Comparison of ENCODE assay signal across 11 cellular contexts in the genomic region with DNA sequence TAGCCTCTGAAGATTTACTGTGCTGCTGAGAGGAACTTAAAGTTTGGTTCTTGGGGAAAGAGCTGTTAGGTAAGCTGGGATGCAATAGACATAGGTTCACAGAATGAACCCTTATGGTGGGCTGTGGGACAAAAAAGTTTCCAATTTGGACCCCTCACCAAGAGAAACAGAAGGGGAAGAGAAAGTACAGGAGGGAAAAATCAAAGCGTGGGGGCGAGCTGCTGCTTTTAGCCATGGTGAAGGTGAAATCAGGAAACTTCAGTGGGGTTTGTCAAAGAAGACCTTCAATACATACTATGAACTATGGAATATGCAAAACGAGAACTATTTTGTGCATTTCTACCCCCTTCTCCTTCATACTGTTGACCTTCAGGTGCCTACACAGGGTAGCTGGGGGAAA. TPM values are rescaled to one million over a fixed set of nuclear protein-coding genes. Genes with fewer than 3 reads are reported as not detected.
DNase-seq lines count a peak whose midpoint lies in the region; ATAC-seq and TF ChIP-seq lines count a peak whose summit lies in the region.
"Had no signal": no experiment of that assay in that cellular context is flagged by ENCODE, and none has a peak within 500 bp of the region (broad histone marks: within the 10 kb centered on the region; RNA-seq: fewer than 3 reads in every experiment).

No MANE protein-coding gene starts in this region.

- H3K4me3 ChIP-seq in DOHH2 (ENCODE audit: low read length) = peak overlapping the region; percentile 64
- no peak overlapping the region for H3K4me3 ChIP-seq in uterus
- no peak overlapping the region for H3K4me3 ChIP-seq in mesenchymal stem cell (ENCODE audit: insufficient read depth in 1 of 2, low read depth in 1 of 2, low read length in 2 of 2)

- no peak overlapping the region for H3K23ac ChIP-seq in mesenchymal stem cell (ENCODE audit: low read length in 2 of 2)

- no peak overlapping the region for H2BK120ac ChIP-seq in mesenchymal stem cell (ENCODE audit: low read depth, low read length)

- no peak overlapping the region for H4K91ac ChIP-seq in mesenchymal stem cell (ENCODE audit: low read length)

- H3K4me1 Mint-ChIP-seq in activated naive CD8-positive, alpha-beta T cell treated with anti-CD3 and anti-CD28 coated beads, Interleukin-2, amount 50 U/mL, for 24 hours = peaks cover 83% of the 10 kb centered on the region

- H3K36me3 ChIP-seq in DOHH2 (ENCODE audit: control insufficient read depth, low read length) = no peaks in the 10 kb centered on the region
- H3K36me3 ChIP-seq in uterus = no peaks in the 10 kb centered on the region
- no peaks in the 10 kb centered on the region for H3K36me3 ChIP-seq in mesenchymal stem cell (ENCODE audit: control insufficient read depth in 1 of 2, insufficient read depth in 2 of 2, low read depth in 1 of 2, low read length in 2 of 2)

- H3K9me3 ChIP-seq in DOHH2 (ENCODE audit: control insufficient read depth, insufficient read depth, low read length) (no peaks in the 10 kb centered on the region), uterus (no peaks in the 10 kb centered on the region), mesenchymal stem cell (ENCODE audit: control insufficient read depth, low read length) (no peaks in the 10 kb centered on the region)

- H3K27me3 ChIP-seq in DOHH2 (ENCODE audit: control insufficient read depth, low read length) (no peaks in the 10 kb centered on the region), uterus (no peaks in the 10 kb centered on the region), mesenchymal stem cell (ENCODE audit: control insufficient read depth in 1 of 2, insufficient read depth in 1 of 2, low read length in 2 of 2) (no peaks in the 10 kb centered on the region)

- H3K79me2 ChIP-seq in DOHH2 (ENCODE audit: control insufficient read depth, low read length) = no peaks in the 10 kb centered on the region

- H3K4me3 Mint-ChIP-seq in activated naive CD8-positive, alpha-beta T cell treated with anti-CD3 and anti-CD28 coated beads, Interleukin-2, amount 50 U/mL, for 24 hours = peak overlapping the region; percentile 61

- no peaks in the 10 kb centered on the region for H3K27me3 Mint-ChIP-seq in activated naive CD8-positive, alpha-beta T cell treated with anti-CD3 and anti-CD28 coated beads, Interleukin-2, amount 50 U/mL, for 24 hours

- peak overlapping the region; percentile 85 for H3K4me2 ChIP-seq in DOHH2 (ENCODE audit: low read length)
- no peak overlapping the region for H3K4me2 ChIP-seq in mesenchymal stem cell (ENCODE audit: low read length, poor library complexity, severe bottlenecking)

- no peak overlapping the region for H2BK5ac ChIP-seq in mesenchymal stem cell (ENCODE audit: low read depth, low read length, poor library complexity, severe bottlenecking)

- 100% methylated on average over 3 of the region's 3 CpGs for WGBS in mesenchymal stem cell

- TF ChIP-seq POLR2A in uterus (IDR thresholded peaks at IDR 0.05) = no peak

- H3K9ac ChIP-seq in mesenchymal stem cell (ENCODE audit: low read length) = no peak overlapping the region

- peak; percentile 32 for ATAC-seq in GM19438 (IDR thresholded peaks at IDR 0.05; ENCODE audit: low read depth, unreplicated experiment)
- peak; percentile 6 for ATAC-seq in HG03135 (IDR thresholded peaks at IDR 0.05; ENCODE audit: unreplicated experiment)
- peak; percentile 4 for ATAC-seq in activated naive CD8-positive, alpha-beta T cell treated with anti-CD3 and anti-CD28 coated beads, Interleukin-2, amount 50 U/mL, for 24 hours
- ATAC-seq: HCT116 had no signal

- peaks cover 2% of the 10 kb centered on the region for H3K36me3 Mint-ChIP-seq in activated naive CD8-positive, alpha-beta T cell treated with anti-CD3 and anti-CD28 coated beads, Interleukin-2, amount 50 U/mL, for 24 hours (ENCODE audit: low read depth)

- H2AFZ ChIP-seq in mesenchymal stem cell (ENCODE audit: low read depth, low read length) = no peak overlapping the region

- no peak overlapping the region for H3K18ac ChIP-seq in mesenchymal stem cell (ENCODE audit: low read depth in 1 of 2, low read length in 2 of 2)

- H3F3A ChIP-seq in DOHH2 (ENCODE audit: control insufficient read depth, insufficient read depth) = peaks cover 22% of the 10 kb centered on the region

- no peaks in the 10 kb centered on the region for H3K79me1 ChIP-seq in mesenchymal stem cell (replicated peaks; ENCODE audit: low read length, poor library complexity, severe bottlenecking)

- no peak overlapping the region for H4K8ac ChIP-seq in mesenchymal stem cell (ENCODE audit: low read length)

- no peak overlapping the region for H2AK5ac ChIP-seq in mesenchymal stem cell (ENCODE audit: low read length, severe bottlenecking)

- intact Hi-C loops in uterus (cut with DNase I; ENCODE audit: low total_unique reads) = no loop called here

- H3K14ac ChIP-seq in mesenchymal stem cell (ENCODE audit: low read length in 2 of 2) = no peak overlapping the region

- no peaks in the 10 kb centered on the region for H3K9me3 Mint-ChIP-seq in activated naive CD8-positive, alpha-beta T cell treated with anti-CD3 and anti-CD28 coated beads, Interleukin-2, amount 50 U/mL, for 24 hours

- TF ChIP-seq CTCF in DOHH2 (IDR thresholded peaks at IDR 0.05; ENCODE audit: low read depth, low read length, poor library complexity, severe bottlenecking) (no peak), uterus (IDR thresholded peaks at IDR 0.05) (no peak)

- H3K4me1 ChIP-seq in DOHH2 (ENCODE audit: control insufficient read depth, low read length) (peaks cover 45% of the 10 kb centered on the region), uterus (no peaks in the 10 kb centered on the region), mesenchymal stem cell (ENCODE audit: control insufficient read depth, insufficient read depth, low read depth, low read length) (peaks cover 2% of the 10 kb centered on the region)

- no peak overlapping the region for H2BK15ac ChIP-seq in mesenchymal stem cell (ENCODE audit: low read depth, poor library complexity, severe bottlenecking)

- no peak for DNase-seq in activated naive CD8-positive, alpha-beta T cell treated with anti-CD3 and anti-CD28 coated beads, Interleukin-2, amount 50 U/mL, for 24 hours
- DNase-seq in uterus (no peak), mesenchymal stem cell (no peak), Kasumi-1 (lab: John Stamatoyannopoulos, UW) (no peak), kidney glomerular epithelial cell (lab: John Stamatoyannopoulos, UW) (no peak)
- DNase-seq: amniotic stem cell, NCI-H187 had no signal

- no peaks in the 10 kb centered on the region for H4K20me1 ChIP-seq in DOHH2 (ENCODE audit: control insufficient read depth, insufficient read depth, low read depth, low read length)

- no peak overlapping the region for H2BK12ac ChIP-seq in mesenchymal stem cell (ENCODE audit: low read length in 2 of 2)

- peak overlapping the region; percentile 82 for H3K27ac Mint-ChIP-seq in activated naive CD8-positive, alpha-beta T cell treated with anti-CD3 and anti-CD28 coated beads, Interleukin-2, amount 50 U/mL, for 24 hours

- peak overlapping the region; percentile 65 for H3K27ac ChIP-seq in DOHH2 (ENCODE audit: low read depth, low read length)
- H3K27ac ChIP-seq in uterus = no peak overlapping the region
- H3K27ac ChIP-seq in mesenchymal stem cell (ENCODE audit: low read length, poor library complexity, severe bottlenecking) = no peak overlapping the region

- no peak overlapping the region for H3K4ac ChIP-seq in mesenchymal stem cell (ENCODE audit: low read depth in 1 of 2, low read length in 2 of 2)

- H3K9me2 ChIP-seq in DOHH2 (replicated peaks; ENCODE audit: control insufficient read depth, low read length) = no peaks in the 10 kb centered on the region

RNA-seq across cellular contexts. Expression of a gene that starts 10.6 kb away (rescaled TPM):
- 1 to 10 TPM in 2 of 4 donors, under 1 TPM in 1, not detected in 1; 0.97 to 5.4 (median 2.3) TPM for total RNA-seq in uterus
- 0.46 TPM for polyA plus RNA-seq in mesenchymal stem cell (2013, experiment 1 of 2)
- 0.47 TPM for polyA plus RNA-seq in mesenchymal stem cell (2013, experiment 2 of 2)
